Comparison of ENCODE assay signal across 7 cellular contexts in the genomic region with DNA sequence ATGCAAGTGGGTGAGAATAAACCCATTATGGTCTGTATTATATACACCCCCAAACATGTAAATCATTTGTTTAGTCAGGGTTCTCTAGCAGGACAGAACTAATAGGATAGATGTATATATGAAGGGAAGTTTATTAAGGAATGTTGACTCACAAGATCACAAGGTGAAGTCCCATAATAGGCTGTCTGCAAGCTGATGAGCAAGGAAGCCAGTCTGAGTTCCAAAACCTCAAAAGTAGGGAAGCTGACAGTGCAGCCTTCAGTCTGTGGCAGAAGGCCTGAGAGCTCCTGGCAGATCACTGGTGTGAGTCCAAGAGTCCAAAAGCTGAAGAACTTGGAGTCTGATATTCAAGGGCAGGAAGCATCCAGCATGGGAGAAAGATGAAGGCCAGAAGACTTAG.
DNase-seq lines count a peak whose midpoint lies in the region; TF ChIP-seq lines count a peak whose summit lies in the region.
"Not testable (repeated sequence)": the region's sequence is repeated elsewhere in the genome, so short reads cannot be mapped to it uniquely, and the experiment has no call there.

No MANE protein-coding gene starts in this region.

- DNase-seq in A172 (ENCODE audit: low spot score) (peak; percentile 23), ELR (ENCODE audit: low read depth) (peak; percentile 18), M059J (ENCODE audit: low read depth) (peak; percentile 68), astrocyte of the spinal cord (ENCODE audit: low read depth, low spot score) (peak; percentile 5), fibroblast of mammary gland (ENCODE audit: low read depth) (peak; percentile 35), glomerular visceral epithelial cell (ENCODE audit: extremely low spot score) (peak; percentile 62), renal cortical epithelial cell (ENCODE audit: low read depth) (peak; percentile 29)

- not testable (repeated sequence) for H3K4me3 ChIP-seq in astrocyte of the spinal cord (ENCODE audit: low read depth, low read length); fibroblast of mammary gland (ENCODE audit: control insufficient read depth, low read depth, low read length)

- in situ Hi-C loops in astrocyte of the spinal cord (cut with HindIII; ENCODE audit: low sequenced_read_pairs) = not testable (repeated sequence)

- not testable (repeated sequence) for TF ChIP-seq CTCF in astrocyte of the spinal cord (IDR thresholded peaks at IDR 0.05; ENCODE audit: low read depth, low read length); fibroblast of mammary gland (conservative IDR thresholded peaks at IDR 0.05; ENCODE audit: control insufficient read depth, insufficient read depth, low read depth, low read length)

Comparison
In these comparisons a context has a peak if more than half of its experiments do, and no peak if none do; other contexts are left out.
1. DNase-seq: peak in every context shown above with its lines; median percentile 68 in M059J; 62 in glomerular visceral epithelial cell; 35 in fibroblast of mammary gland; 29 in renal cortical epithelial cell; 23 in A172; 18 in ELR; 5 in astrocyte of the spinal cord.